9 cellular contexts compared by ENCODE assay signal in the genomic region with DNA sequence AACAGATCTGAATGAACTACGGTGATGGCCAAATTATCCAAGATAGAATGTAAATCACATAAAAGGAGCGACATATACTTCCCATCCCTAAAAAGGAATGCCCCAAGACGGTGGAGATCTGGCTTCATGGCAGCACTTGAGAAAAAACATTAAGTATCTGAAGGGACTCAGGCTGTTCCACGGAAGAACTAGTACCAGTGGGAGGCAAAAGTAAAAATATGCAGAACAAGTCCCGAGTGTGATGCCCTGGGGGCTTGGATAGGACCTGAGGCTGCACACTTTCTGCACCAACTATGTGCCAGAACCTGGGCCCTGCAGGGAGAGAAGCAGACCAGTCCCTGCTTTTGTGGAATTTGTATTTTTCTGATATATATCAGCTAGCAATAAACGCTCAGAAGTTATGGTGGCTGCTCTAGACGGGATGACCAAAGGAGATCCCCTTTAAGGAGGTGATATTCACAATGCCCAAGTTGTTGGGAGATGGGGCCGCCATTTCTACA. TPM values are rescaled to one million over a fixed set of nuclear protein-coding genes. Genes with fewer than 3 reads are reported as not detected.
DNase-seq lines count a peak whose midpoint lies in the region; ATAC-seq and TF ChIP-seq lines count a peak whose summit lies in the region.
"Had no signal": no experiment of that assay in that cellular context is flagged by ENCODE, and none has a peak within 500 bp of the region (broad histone marks: within the 10 kb centered on the region; RNA-seq: fewer than 3 reads in every experiment).

No MANE protein-coding gene starts in this region.

- H3K4me1 ChIP-seq in cardiac muscle cell (ENCODE audit: low read depth): peaks cover 20% of the 10 kb centered on the region
- H3K4me1 ChIP-seq in iPS DF 6.9 (ENCODE audit: control insufficient read depth, insufficient read depth, low read length): 0 out of 2 replicates have a peak, but pooled peaks cover 2% of the 10 kb centered on the region
- peaks cover 30 to 84% (median 55%) of the 10 kb centered on the region in 4 donors for H3K4me1 ChIP-seq in stomach

- no CpG with 5 or more reads among the region's 8 CpGs for WGBS in iPS DF 6.9 (ENCODE audit: insufficient coverage, insufficient read length)
- 30 to 44% (median 41%) methylated on average over 8 of the region's 8 CpGs for WGBS in stomach, 5 donors

- DNase-seq in cardiac muscle cell (ENCODE audit: low read depth in 1 of 2, low spot score in 1 of 2) (no peak), left ventricle myocardium superior (no peak), WERI-Rb-1 (no peak), iPS DF 6.9 (ENCODE audit: low read depth, low spot score) (no peak), stomach (no peak), mucosa of gallbladder (ENCODE audit: low spot score) (no peak), NCI-H510A (lab: John Stamatoyannopoulos, UW) (no peak)

- no peak for TF ChIP-seq POLR2A in stomach (IDR thresholded peaks at IDR 0.05)

- H3K4me3 ChIP-seq in cardiac muscle cell (peak overlapping the region; percentile 23), WERI-Rb-1 (ENCODE audit: low read depth, low read length) (peak overlapping the region; percentile 51), iPS DF 6.9 (ENCODE audit: low read length) (peak overlapping the region; percentile 29; the same call in 1 of the 2 replicates), stomach (peak overlapping the region; percentile 58 to 75 (median 62))

- H3K27ac ChIP-seq in cardiac muscle cell: peak overlapping the region; percentile 82
- peak overlapping the region; percentile 94 for H3K27ac ChIP-seq in WERI-Rb-1
- no peak overlapping the region for H3K27ac ChIP-seq in iPS DF 6.9 (ENCODE audit: low read length)
- H3K27ac ChIP-seq in stomach: peak overlapping the region; percentile 88 to 99 (median 93)

- H3K36me3 ChIP-seq in cardiac muscle cell (no peaks in the 10 kb centered on the region), WERI-Rb-1 (peaks cover 19% of the 10 kb centered on the region), iPS DF 6.9 (ENCODE audit: control insufficient read depth, insufficient read depth, low read length) (no peaks in the 10 kb centered on the region), stomach (peaks cover 0 to 12% (median 5%) of the 10 kb centered on the region in 4 donors)

- no peak for ATAC-seq in left ventricle myocardium superior
- ATAC-seq in HG03159 (IDR thresholded peaks at IDR 0.05; ENCODE audit: unreplicated experiment): no peak

- H3K9me3 ChIP-seq in cardiac muscle cell (ENCODE audit: low read depth) (no peaks in the 10 kb centered on the region), WERI-Rb-1 (ENCODE audit: severe bottlenecking) (no peaks in the 10 kb centered on the region), iPS DF 6.9 (ENCODE audit: control insufficient read depth, insufficient read depth, low read length) (no peaks in the 10 kb centered on the region), stomach (no peaks in the 10 kb centered on the region)

- TF ChIP-seq EP300 in stomach (IDR thresholded peaks at IDR 0.05): no peak

- intact Hi-C loops in left ventricle myocardium superior (cut with micrococcal nuclease): loop anchor here (5.0 kb wide), 1 partner anchor 35 kb away; no protein-coding TSS in a partner anchor
- intact Hi-C loops in stomach (cut with DNase I; ENCODE audit: low total_unique reads): no loop called here

- TF ChIP-seq CTCF in cardiac muscle cell (IDR thresholded peaks at IDR 0.05; ENCODE audit: low read depth, low read length): no peak
- no peak for TF ChIP-seq CTCF in WERI-Rb-1 (IDR thresholded peaks at IDR 0.05; ENCODE audit: low read depth, low read length)
- TF ChIP-seq CTCF in stomach (IDR thresholded peaks at IDR 0.05): no peak

- no peaks in the 10 kb centered on the region for H3K27me3 ChIP-seq in cardiac muscle cell
- no peaks in the 10 kb centered on the region for H3K27me3 ChIP-seq in WERI-Rb-1 (ENCODE audit: insufficient read depth, low read depth, severe bottlenecking)
- no peaks in the 10 kb centered on the region; the same call in 1 of the 2 replicates for H3K27me3 ChIP-seq in iPS DF 6.9 (ENCODE audit: control insufficient read depth, insufficient read depth, low read length)
- H3K27me3 ChIP-seq in stomach: no peaks in the 10 kb centered on the region

RNA-seq across cellular contexts. Expression of a gene that starts 0.5 kb away (rescaled TPM):
- 16.6 and 23.4 TPM in 2 replicates for total RNA-seq in cardiac muscle cell
- polyA plus RNA-seq in cardiac muscle cell: 25.6 and 44.8 TPM in 2 replicates
- 9.1 TPM for total RNA-seq in left ventricle myocardium superior
- 10 to 100 TPM in 3 of 5 donors, 1 to 10 TPM in 1, not detected in 1; 4.1 to 35.7 (median 18.4) TPM for total RNA-seq in stomach
- polyA plus RNA-seq in stomach: 10 to 100 TPM; 21.8 to 35.1 (median 30.5) TPM
- 50.0 TPM for total RNA-seq in mucosa of gallbladder

RNA-seq across cellular contexts. Expression of a gene that starts 1.9 kb away (rescaled TPM):
- total RNA-seq in cardiac muscle cell (19.8 and 20.2 TPM in 2 replicates), left ventricle myocardium superior (16.8 TPM), stomach (10 to 100 TPM; 10.7 to 25.0 (median 22.0) TPM), mucosa of gallbladder (38.5 TPM)
- polyA plus RNA-seq in cardiac muscle cell (18.2 and 20.9 TPM in 2 replicates), stomach (10 to 100 TPM in 2 of 3 donors, 1 to 10 TPM in 1; 9.8 to 15.4 (median 14.4) TPM)

RNA-seq across cellular contexts. Expression of a gene that starts 14.4 kb away (rescaled TPM):
- total RNA-seq in cardiac muscle cell: 1.2 and 2.0 TPM in 2 replicates
- 2.6 and 5.5 TPM in 2 replicates for polyA plus RNA-seq in cardiac muscle cell
- total RNA-seq in left ventricle myocardium superior: 2.1 TPM
- total RNA-seq in stomach: not detected
- polyA plus RNA-seq in stomach: under 1 TPM in 1 of 3 donors, not detected in 2; 0.28 TPM
- 12.1 TPM for total RNA-seq in mucosa of gallbladder

RNA-seq across cellular contexts. Expression of a gene that starts 27.4 kb away (rescaled TPM):
- total RNA-seq in cardiac muscle cell (not detected in 2 replicates), left ventricle myocardium superior (not detected), stomach (not detected), mucosa of gallbladder (not detected)
- polyA plus RNA-seq in cardiac muscle cell (0.88 TPM in 1 of 2 replicates, not detected in the other), stomach (under 1 TPM in 2 of 3 donors, not detected in 1; 0.48 to 0.50 TPM)
- total RNA-seq: dermis microvascular lymphatic vessel endothelial cell had no signal

RNA-seq across cellular contexts. Expression of a gene that starts 52.7 kb away (rescaled TPM):
- total RNA-seq in cardiac muscle cell (48.9 and 56.1 TPM in 2 replicates), left ventricle myocardium superior (10.6 TPM), stomach (10 to 100 TPM in 1 of 5 donors, 1 to 10 TPM in 1, under 1 TPM in 1, not detected in 2; 0.87 to 10.3 (median 6.5) TPM), mucosa of gallbladder (19.2 TPM)
- polyA plus RNA-seq in cardiac muscle cell (70.7 and 92.2 TPM in 2 replicates), stomach (10 to 100 TPM in 2 of 3 donors, 1 to 10 TPM in 1; 6.7 to 12.2 (median 11.9) TPM)
